In the genomic region with DNA sequence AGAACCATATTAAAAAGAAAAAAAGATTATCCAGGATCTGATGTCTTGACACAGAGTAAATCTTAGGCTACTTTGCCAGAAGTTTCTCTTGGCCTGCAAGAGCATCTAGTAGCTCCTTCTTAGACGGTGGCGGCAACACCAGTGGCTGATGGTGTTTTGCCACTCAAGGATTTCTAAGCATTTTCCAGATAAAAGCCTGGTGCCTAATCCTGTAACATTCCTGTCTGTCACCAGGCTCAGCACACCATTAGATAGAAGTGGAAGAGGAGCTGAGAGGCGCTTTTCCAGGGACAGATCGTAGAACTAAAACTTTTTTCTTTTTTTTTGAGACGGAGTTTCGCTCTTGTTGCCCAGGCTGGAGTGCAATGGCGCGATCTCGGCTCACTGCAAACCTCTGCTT, we compare ENCODE assay signal across 21 cellular contexts.
"Had no signal": no experiment of that assay in that cellular context is flagged by ENCODE, and none has a peak within 500 bp of the region (broad histone marks: within the 10 kb centered on the region; RNA-seq: fewer than 3 reads in every experiment).

No MANE protein-coding gene starts in this region.

- H3K4me3 Mint-ChIP-seq: immature natural killer cell; memory B cell; nephron progenitor cell; stimulated activated effector memory CD8-positive, alpha-beta T cell treated with anti-CD3 and anti-CD28 coated beads, Interleukin-12 subunit alpha, Interleukin-12 subunit beta, amount 100 ng/mL, for 72 hours; type B pancreatic cell had no signal

- H3K9me3 ChIP-seq: gastrocnemius medialis, left lung, lower lobe of right lung, neutrophil, suprapubic skin, thyroid gland had no signal

- H3K36me3 Mint-ChIP-seq: immature natural killer cell; memory B cell; naive thymus-derived CD4-positive, alpha-beta T cell; stimulated activated effector memory CD8-positive, alpha-beta T cell treated with anti-CD3 and anti-CD28 coated beads, Interleukin-12 subunit alpha, Interleukin-12 subunit beta, amount 100 ng/mL, for 72 hours had no signal

- H3K4me1 ChIP-seq: lower lobe of right lung had no signal

- H3K4me3 ChIP-seq: gastrocnemius medialis, left lung, lower lobe of right lung, smooth muscle cell, suprapubic skin, thyroid gland had no signal

- DNase-seq: cortex of kidney; dorsolateral prefrontal cortex; effector CD8-positive, alpha-beta T cell; gastrocnemius medialis; immature natural killer cell; left lung; lower lobe of right lung; naive thymus-derived CD4-positive, alpha-beta T cell; nephron progenitor cell; right cardiac atrium; stimulated activated CD4-positive, alpha-beta T cell treated with anti-CD3 and anti-CD28 coated beads, Interleukin-2, amount 100 ng/mL, for 48 hours; stimulated activated CD8-positive, alpha-beta memory T cell treated with anti-CD3 and anti-CD28 coated beads, Interleukin-4, amount 100 ng/mL, for 48 hours; stimulated activated naive CD8-positive, alpha-beta T cell treated with anti-CD3 and anti-CD28 coated beads, Interleukin-15, Interleukin-2, amounts not matched to agents 100 U/mL and 50 U/mL, for 24 hours; thyroid gland had no signal

- H3K27ac ChIP-seq: gastrocnemius medialis, left lung, lower lobe of right lung, neutrophil, suprapubic skin, thyroid gland had no signal

- H3K27me3 ChIP-seq: dorsolateral prefrontal cortex, gastrocnemius medialis, left lung, neutrophil, suprapubic skin, thyroid gland had no signal

- H3K9me3 Mint-ChIP-seq: immature natural killer cell; memory B cell; naive thymus-derived CD4-positive, alpha-beta T cell; nephron progenitor cell; stimulated activated effector memory CD8-positive, alpha-beta T cell treated with anti-CD3 and anti-CD28 coated beads, Interleukin-12 subunit alpha, Interleukin-12 subunit beta, amount 100 ng/mL, for 72 hours; type B pancreatic cell had no signal

- H3K27ac Mint-ChIP-seq: immature natural killer cell; memory B cell; nephron progenitor cell; stimulated activated effector memory CD8-positive, alpha-beta T cell treated with anti-CD3 and anti-CD28 coated beads, Interleukin-12 subunit alpha, Interleukin-12 subunit beta, amount 100 ng/mL, for 72 hours; type B pancreatic cell had no signal

- H3K36me3 ChIP-seq: gastrocnemius medialis, left lung, suprapubic skin, thyroid gland had no signal

- H3K4me1 Mint-ChIP-seq: stimulated activated effector memory CD8-positive, alpha-beta T cell treated with anti-CD3 and anti-CD28 coated beads, Interleukin-12 subunit alpha, Interleukin-12 subunit beta, amount 100 ng/mL, for 72 hours had no signal

- ATAC-seq: esophagus mucosa; gastrocnemius medialis; left lung; lower lobe of right lung; naive thymus-derived CD4-positive, alpha-beta T cell; right cardiac atrium; stimulated activated effector memory CD8-positive, alpha-beta T cell treated with anti-CD3 and anti-CD28 coated beads, Interleukin-12 subunit alpha, Interleukin-12 subunit beta, amount 100 ng/mL, for 72 hours; stimulated activated naive CD8-positive, alpha-beta T cell treated with anti-CD3 and anti-CD28 coated beads, Interleukin-15, Interleukin-2, amounts not matched to agents 100 U/mL and 50 U/mL, for 24 hours had no signal
